1 cellular context compared by ENCODE assay signal in genomic region chr3:28124882-28125281, GRCh38.
A peak's percentile ranks its signal among the peaks of the same experiment; 100 is the strongest.
TF ChIP-seq lines count a peak whose summit lies in the region.

No MANE protein-coding gene starts in this region.

TF ChIP-seq in GM12878, 131 proteins besides CTCF, POLR2A, EP300 and RAD21 (continued from another document):
- TF ChIP-seq RELB (IDR thresholded peaks at IDR 0.05; ENCODE audit: low read depth) (no peak), IRF4 (IDR thresholded peaks at IDR 0.05; ENCODE audit: low read depth, low read length) (no peak), CHD2 (IDR thresholded peaks at IDR 0.05; ENCODE audit: borderline replicate concordance, low read depth, low read length) (peak; percentile 52; the same call in 1 of the 2 replicates), FOS (IDR thresholded peaks at IDR 0.05; ENCODE audit: borderline replicate concordance, extremely low read depth, insufficient read length) (no peak), RAD51 (IDR thresholded peaks at IDR 0.05) (peak; percentile 36; the same call in 1 of the 2 replicates), HDAC6 (IDR thresholded peaks at IDR 0.05; ENCODE audit: unreplicated experiment) (no peak), RUNX3 (IDR thresholded peaks at IDR 0.05; ENCODE audit: low read length) (no peak; the same call in 1 of the 2 replicates), NFXL1 (IDR thresholded peaks at IDR 0.05; ENCODE audit: borderline replicate concordance) (no peak)
